ENCODE assay signal across 25 cellular contexts in the genomic region with DNA sequence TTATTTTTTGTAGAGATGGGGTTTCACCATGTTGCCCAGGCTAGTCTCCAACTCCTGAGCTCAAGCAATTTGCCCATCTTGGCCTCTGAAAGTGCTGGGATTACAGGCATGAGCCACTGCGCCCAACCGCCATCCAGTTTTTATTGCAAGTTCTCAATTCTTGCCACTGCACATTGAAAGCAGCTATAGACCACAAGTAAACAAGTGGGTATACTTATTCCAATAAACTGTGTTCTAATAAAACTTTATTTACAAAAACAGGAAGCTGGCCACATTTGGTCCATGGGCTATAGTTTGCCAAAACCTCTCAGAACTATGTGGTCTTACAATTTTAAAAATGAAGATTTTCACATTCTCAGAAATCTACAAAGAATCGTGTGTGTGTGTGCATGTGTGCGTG.
"Had no signal": no experiment of that assay in that cellular context is flagged by ENCODE, and none has a peak within 500 bp of the region (broad histone marks: within the 10 kb centered on the region; RNA-seq: fewer than 3 reads in every experiment).

No MANE protein-coding gene starts in this region.

- ATAC-seq: activated CD8-positive, alpha-beta memory T cell treated with anti-CD3 and anti-CD28 coated beads, Interleukin-2, amount 10 ng/mL, durations not matched to agents 7 days and 5 days; activated T-cell treated with anti-CD3 and anti-CD28 coated beads, Interleukin-2, amount 50 U/mL, for 72 hours; activated T-helper 17 cell treated with anti-CD3 and anti-CD28 coated beads, Interleukin-2, amount 50 U/mL, for 72 hours had no signal

- H3K36me3 ChIP-seq: adrenal gland, brain microvascular endothelial cell, WERI-Rb-1 had no signal

- H3K9me3 ChIP-seq: adrenal gland had no signal

- H3K9me3 Mint-ChIP-seq: activated CD4-positive, alpha-beta memory T cell treated with anti-CD3 and anti-CD28 coated beads, Interleukin-2, amount 10 ng/mL, durations not matched to agents 7 days and 5 days; activated naive CD8-positive, alpha-beta T cell treated with anti-CD3 and anti-CD28 coated beads, Interleukin-2, amount 10 ng/mL, durations not matched to agents 7 days and 5 days; activated T-cell treated with anti-CD3 and anti-CD28 coated beads, Interleukin-2, amount 50 U/mL, for 72 hours; activated T-helper 17 cell treated with anti-CD3 and anti-CD28 coated beads, Interleukin-2, amount 50 U/mL, for 72 hours had no signal

- DNase-seq: activated CD4-positive, alpha-beta memory T cell treated with anti-CD3 and anti-CD28 coated beads, Interleukin-2, amount 10 ng/mL, durations not matched to agents 7 days and 5 days; activated CD4-positive, alpha-beta T cell treated with anti-CD3 and anti-CD28 coated beads for 1 hour; activated CD4-positive, alpha-beta T cell treated with anti-CD3 and anti-CD28 coated beads for 48 hours; activated CD4-positive, CD25-positive, alpha-beta regulatory T cell; activated CD8-positive, alpha-beta memory T cell treated with anti-CD3 and anti-CD28 coated beads for 24 hours; activated CD8-positive, alpha-beta memory T cell treated with anti-CD3 and anti-CD28 coated beads, Interleukin-2, amount 10 ng/mL, durations not matched to agents 7 days and 5 days; activated effector memory CD4-positive, alpha-beta T cell treated with anti-CD3 and anti-CD28 coated beads, Interleukin-2, amount 50 U/mL, for 16 hours; activated naive CD4-positive, alpha-beta T cell; activated naive CD4-positive, alpha-beta T cell treated with anti-CD3 and anti-CD28 coated beads, Interleukin-2, amount 50 U/mL, for 16 hours; activated naive CD8-positive, alpha-beta T cell treated with anti-CD3 and anti-CD28 coated beads, Interleukin-2, amount 10 ng/mL, durations not matched to agents 7 days and 5 days; activated T-cell treated with anti-CD3 and anti-CD28 coated beads, Interleukin-2, amount 50 U/mL, for 1 hour; activated T-cell treated with anti-CD3 and anti-CD28 coated beads, Interleukin-2, amount 50 U/mL, for 72 hours; brain microvascular endothelial cell; central memory CD4-positive, alpha-beta T cell; KG1; NCI-H1092 treated with DMSO at 0.1 percent for 48 hours; NCI-H2081; NCI-H510A; NCI-H526; NK-92 treated with Interleukin-12 subunit alpha and Interleukin-12 subunit beta, amount 100 ng/mL, for 24 hours; Right ventricle myocardium superior; T1000; WERI-Rb-1 had no signal

- H3K27me3 ChIP-seq: adrenal gland, brain microvascular endothelial cell had no signal

- H3K36me3 Mint-ChIP-seq: activated CD8-positive, alpha-beta memory T cell treated with anti-CD3 and anti-CD28 coated beads, Interleukin-2, amount 10 ng/mL, durations not matched to agents 7 days and 5 days; activated naive CD8-positive, alpha-beta T cell treated with anti-CD3 and anti-CD28 coated beads, Interleukin-2, amount 10 ng/mL, durations not matched to agents 7 days and 5 days had no signal

- H3K27me3 Mint-ChIP-seq: activated CD4-positive, alpha-beta memory T cell treated with anti-CD3 and anti-CD28 coated beads, Interleukin-2, amount 10 ng/mL, durations not matched to agents 7 days and 5 days; activated CD8-positive, alpha-beta memory T cell treated with anti-CD3 and anti-CD28 coated beads, Interleukin-2, amount 10 ng/mL, durations not matched to agents 7 days and 5 days; activated naive CD8-positive, alpha-beta T cell treated with anti-CD3 and anti-CD28 coated beads, Interleukin-2, amount 10 ng/mL, durations not matched to agents 7 days and 5 days; activated T-helper 17 cell treated with anti-CD3 and anti-CD28 coated beads, Interleukin-2, amount 50 U/mL, for 72 hours had no signal

- H3K27ac ChIP-seq: adrenal gland, brain microvascular endothelial cell, WERI-Rb-1 had no signal

- H3K4me3 ChIP-seq: adrenal gland had no signal

- H3K27ac Mint-ChIP-seq: activated CD4-positive, alpha-beta memory T cell treated with anti-CD3 and anti-CD28 coated beads, Interleukin-2, amount 10 ng/mL, durations not matched to agents 7 days and 5 days; activated CD8-positive, alpha-beta memory T cell treated with anti-CD3 and anti-CD28 coated beads, Interleukin-2, amount 10 ng/mL, durations not matched to agents 7 days and 5 days; activated naive CD8-positive, alpha-beta T cell treated with anti-CD3 and anti-CD28 coated beads, Interleukin-2, amount 10 ng/mL, durations not matched to agents 7 days and 5 days; activated T-cell treated with anti-CD3 and anti-CD28 coated beads, Interleukin-2, amount 50 U/mL, for 72 hours; activated T-helper 17 cell treated with anti-CD3 and anti-CD28 coated beads, Interleukin-2, amount 50 U/mL, for 72 hours had no signal

- H3K4me3 Mint-ChIP-seq: activated CD4-positive, alpha-beta memory T cell treated with anti-CD3 and anti-CD28 coated beads, Interleukin-2, amount 10 ng/mL, durations not matched to agents 7 days and 5 days; activated CD8-positive, alpha-beta memory T cell treated with anti-CD3 and anti-CD28 coated beads, Interleukin-2, amount 10 ng/mL, durations not matched to agents 7 days and 5 days; activated naive CD8-positive, alpha-beta T cell treated with anti-CD3 and anti-CD28 coated beads, Interleukin-2, amount 10 ng/mL, durations not matched to agents 7 days and 5 days; activated T-cell treated with anti-CD3 and anti-CD28 coated beads, Interleukin-2, amount 50 U/mL, for 72 hours; activated T-helper 17 cell treated with anti-CD3 and anti-CD28 coated beads, Interleukin-2, amount 50 U/mL, for 72 hours had no signal
